ENCODE assay signal across 34 cellular contexts in genomic region chr2:7417845-7418244, GRCh38.
"Had no signal": no experiment of that assay in that cellular context is flagged by ENCODE, and none has a peak within 500 bp of the region (broad histone marks: within the 10 kb centered on the region; RNA-seq: fewer than 3 reads in every experiment).

No MANE protein-coding gene starts in this region.

- H3K36me3 Mint-ChIP-seq: activated naive CD8-positive, alpha-beta T cell treated with anti-CD3 and anti-CD28 coated beads for 36 hours had no signal

- H3K4me3 Mint-ChIP-seq: activated B cell treated with CpG ODN at 0.5 μM for 24 hours; activated CD4-positive, alpha-beta memory T cell treated with anti-CD3 and anti-CD28 coated beads for 36 hours; activated CD8-positive, alpha-beta T cell treated with anti-CD3 and anti-CD28 coated beads for 36 hours; activated naive CD4-positive, alpha-beta T cell treated with anti-CD3 and anti-CD28 coated beads for 36 hours; activated naive CD8-positive, alpha-beta T cell treated with anti-CD3 and anti-CD28 coated beads for 36 hours; activated T-cell treated with anti-CD3 and anti-CD28 coated beads, Interleukin-2, amount 50 U/mL, for 4 hours; activated T-cell treated with anti-CD3 and anti-CD28 coated beads, Interleukin-2, amount 50 U/mL, for 72 hours; activated T-helper 1 cell treated with anti-CD3 and anti-CD28 coated beads, Interleukin-12 subunit alpha, Interleukin-12 subunit beta, Interleukin-2, Interleukin-4 antibody, amounts not matched to agents 30 ng/mL and 10 ng/mL and 1 ng/mL, durations not matched to agents 14 hours and 24 hours and 36 hours; activated T-helper 17 cell treated with anti-CD3 and anti-CD28 coated beads, Interleukin-2, amount 50 U/mL, for 72 hours; T-helper 1 cell treated with Interleukin-12 subunit alpha and Interleukin-12 subunit beta and Interleukin-4 antibody, amounts not matched to agents 30 μg/mL and 1 μg/mL, for 36 hours; T-helper 2 cell treated with Interferon-gamma antibody and Interleukin-4, amounts not matched to agents 5 μg/mL and 100 μg/mL, for 36 hours had no signal

- FAIRE-seq: TTC549 had no signal

- H3K4me3 ChIP-seq: ascending aorta, breast epithelium had no signal

- H3K27ac Mint-ChIP-seq: activated B cell treated with CpG ODN at 0.5 μM for 24 hours; activated CD4-positive, alpha-beta memory T cell treated with anti-CD3 and anti-CD28 coated beads for 36 hours; activated CD8-positive, alpha-beta T cell treated with anti-CD3 and anti-CD28 coated beads for 36 hours; activated naive CD4-positive, alpha-beta T cell treated with anti-CD3 and anti-CD28 coated beads for 36 hours; activated naive CD4-positive, alpha-beta T cell treated with anti-CD3 and anti-CD28 coated beads, Interleukin-2, amount 50 U/mL, for 72 hours; activated naive CD8-positive, alpha-beta T cell treated with anti-CD3 and anti-CD28 coated beads for 36 hours; activated T-cell treated with anti-CD3 and anti-CD28 coated beads, Interleukin-2, amount 50 U/mL, for 72 hours; activated T-helper 1 cell treated with anti-CD3 and anti-CD28 coated beads, Interleukin-12 subunit alpha, Interleukin-12 subunit beta, Interleukin-2, Interleukin-4 antibody, amounts not matched to agents 30 ng/mL and 10 ng/mL and 1 ng/mL, durations not matched to agents 14 hours and 24 hours and 36 hours; activated T-helper 17 cell treated with anti-CD3 and anti-CD28 coated beads, Interleukin-2, amount 50 U/mL, for 72 hours; T-helper 1 cell treated with Interleukin-12 subunit alpha and Interleukin-12 subunit beta and Interleukin-4 antibody, amounts not matched to agents 30 μg/mL and 1 μg/mL, for 36 hours; T-helper 2 cell treated with Interferon-gamma antibody and Interleukin-4, amounts not matched to agents 5 μg/mL and 100 μg/mL, for 36 hours had no signal

- H3K36me3 ChIP-seq: ascending aorta, brain microvascular endothelial cell, breast epithelium had no signal

- H3K4me1 ChIP-seq: ascending aorta, breast epithelium had no signal

- H3K4me1 Mint-ChIP-seq: activated B cell treated with CpG ODN at 0.5 μM for 24 hours; activated T-helper 17 cell treated with anti-CD3 and anti-CD28 coated beads, Interleukin-2, amount 50 U/mL, for 72 hours had no signal

- H3K9me3 ChIP-seq: ascending aorta, breast epithelium had no signal

- ATAC-seq: activated CD8-positive, alpha-beta T cell treated with anti-CD3 and anti-CD28 coated beads for 36 hours; activated naive CD4-positive, alpha-beta T cell treated with anti-CD3 and anti-CD28 coated beads, Interleukin-2, amount 50 U/mL, for 72 hours; activated T-cell treated with anti-CD3 and anti-CD28 coated beads, Interleukin-2, amount 50 U/mL, for 4 hours; activated T-cell treated with anti-CD3 and anti-CD28 coated beads, Interleukin-2, amount 50 U/mL, for 72 hours; activated T-helper 17 cell treated with anti-CD3 and anti-CD28 coated beads, Interleukin-2, amount 50 U/mL, for 72 hours had no signal

- H3K9me3 Mint-ChIP-seq: activated B cell treated with CpG ODN at 0.5 μM for 24 hours had no signal

- DNase-seq: activated B cell treated with CpG ODN at 0.5 μM for 24 hours; activated CD4-positive, alpha-beta memory T cell treated with anti-CD3 and anti-CD28 coated beads for 36 hours; activated CD4-positive, alpha-beta T cell treated with anti-CD3 and anti-CD28 coated beads for 4 hours; activated CD4-positive, alpha-beta T cell treated with anti-CD3 and anti-CD28 coated beads, Interleukin-2, amount 50 U/mL, for 1 hour; activated CD4-positive, alpha-beta T cell treated with anti-CD3 and anti-CD28 coated beads, Interleukin-2, amount 50 U/mL, for 4 hours; activated CD4-positive, CD25-positive, alpha-beta regulatory T cell treated with anti-CD3 and anti-CD28 coated beads, Interleukin-2, amount 50 U/mL, for 72 hours; activated CD8-positive, alpha-beta memory T cell treated with anti-CD3 and anti-CD28 coated beads, Interleukin-2, amount 50 U/mL, for 4 hours; activated CD8-positive, alpha-beta T cell treated with anti-CD3 and anti-CD28 coated beads for 36 hours; activated effector memory CD4-positive, alpha-beta T cell treated with anti-CD3 and anti-CD28 coated beads, Interleukin-2, amount 50 U/mL, for 16 hours; activated gamma-delta T cell treated with Interleukin-2 at 50 U/mL for 16 hours; activated naive CD4-positive, alpha-beta T cell; activated naive CD4-positive, alpha-beta T cell treated with anti-CD3 and anti-CD28 coated beads for 36 hours; activated naive CD4-positive, alpha-beta T cell treated with anti-CD3 and anti-CD28 coated beads, Interleukin-2, amount 50 U/mL, for 16 hours; activated naive CD8-positive, alpha-beta T cell treated with anti-CD3 and anti-CD28 coated beads for 36 hours; activated T-cell treated with anti-CD3 and anti-CD28 coated beads for 4 hours; activated T-cell treated with anti-CD3 and anti-CD28 coated beads, Interleukin-2, amount 50 U/mL, for 1 hour; activated T-cell treated with anti-CD3 and anti-CD28 coated beads, Interleukin-2, amount 50 U/mL, for 4 hours; activated T-cell treated with anti-CD3 and anti-CD28 coated beads, Interleukin-2, amount 50 U/mL, for 72 hours; amygdala; anterior cingulate cortex; brain microvascular endothelial cell; central memory CD4-positive, alpha-beta T cell; T-helper 1 cell; T-helper 2 cell; T-helper 9 cell had no signal

- H3K27ac ChIP-seq: ascending aorta, brain microvascular endothelial cell, breast epithelium, VCaP had no signal

- H3K27me3 ChIP-seq: ascending aorta, brain microvascular endothelial cell, breast epithelium had no signal
